9 cellular contexts compared by ENCODE assay signal in the genomic region with DNA sequence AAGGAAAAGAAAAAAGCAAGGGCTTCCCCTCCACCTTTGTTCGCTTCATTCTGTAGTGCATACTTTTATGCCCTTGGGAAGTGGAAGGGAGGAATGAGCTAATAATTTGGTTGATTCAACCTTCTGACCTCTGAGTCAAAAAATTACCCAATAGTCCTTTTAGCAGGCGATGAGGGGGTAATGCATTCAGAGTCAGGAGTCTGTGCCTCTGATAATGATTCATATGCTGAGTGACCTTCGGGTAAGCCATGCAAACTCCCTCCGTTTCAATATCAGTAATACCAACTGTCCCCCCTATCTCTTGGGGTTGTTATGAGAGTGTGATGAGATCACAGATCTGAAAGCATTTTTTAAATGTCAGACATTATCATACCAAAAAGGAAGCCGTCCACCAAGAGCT.
DNase-seq lines count a peak whose midpoint lies in the region; ATAC-seq and TF ChIP-seq lines count a peak whose summit lies in the region.
"Had no signal": no experiment of that assay in that cellular context is flagged by ENCODE, and none has a peak within 500 bp of the region (broad histone marks: within the 10 kb centered on the region; RNA-seq: fewer than 3 reads in every experiment).

No MANE protein-coding gene starts in this region.

- H3K4me3 ChIP-seq in epithelial cell of esophagus (ENCODE audit: low read length): no peak overlapping the region
- H3K4me3 ChIP-seq: body of pancreas had no signal

- TF ChIP-seq CTCF in epithelial cell of esophagus (IDR thresholded peaks at IDR 0.05; ENCODE audit: insufficient read depth, low read depth, low read length, missing control alignments): no peak

- peak; percentile 12 for DNase-seq in CD1c-positive myeloid dendritic cell (ENCODE audit: extremely low spot score)
- DNase-seq in epithelial cell of esophagus (ENCODE audit: low read depth): peak; percentile 76
- DNase-seq in NCI-H69 (lab: John Stamatoyannopoulos, UW): no peak
- DNase-seq in stimulated activated CD4-positive, alpha-beta T cell treated with anti-CD3 and anti-CD28 coated beads, Interleukin-4, amount 100 ng/mL, for 24 hours: no peak
- no peak for DNase-seq in UCSD-AML1 (lab: John Stamatoyannopoulos, UW; ENCODE audit: unreplicated experiment)
- no peak for DNase-seq in effector CD8-positive, alpha-beta T cell (lab: John Stamatoyannopoulos, UW)

- ATAC-seq in GM19463 (IDR thresholded peaks at IDR 0.05; ENCODE audit: unreplicated experiment) (peak; percentile 97), HG03432 (IDR thresholded peaks at IDR 0.05; ENCODE audit: unreplicated experiment) (peak; percentile 99)
- ATAC-seq: body of pancreas had no signal

Comparison
In these comparisons a context has a peak if more than half of its experiments do, and no peak if none do; other contexts are left out.
1. DNase-seq: peak in CD1c-positive myeloid dendritic cell (single experiment) and epithelial cell of esophagus (single experiment); none in NCI-H69 (single experiment), stimulated activated CD4-positive, alpha-beta T cell treated with anti-CD3 and anti-CD28 coated beads, Interleukin-4, amount 100 ng/mL, for 24 hours (single experiment), UCSD-AML1 (single experiment) and effector CD8-positive, alpha-beta T cell (single experiment).